14 cellular contexts compared by ENCODE assay signal in the genomic region with DNA sequence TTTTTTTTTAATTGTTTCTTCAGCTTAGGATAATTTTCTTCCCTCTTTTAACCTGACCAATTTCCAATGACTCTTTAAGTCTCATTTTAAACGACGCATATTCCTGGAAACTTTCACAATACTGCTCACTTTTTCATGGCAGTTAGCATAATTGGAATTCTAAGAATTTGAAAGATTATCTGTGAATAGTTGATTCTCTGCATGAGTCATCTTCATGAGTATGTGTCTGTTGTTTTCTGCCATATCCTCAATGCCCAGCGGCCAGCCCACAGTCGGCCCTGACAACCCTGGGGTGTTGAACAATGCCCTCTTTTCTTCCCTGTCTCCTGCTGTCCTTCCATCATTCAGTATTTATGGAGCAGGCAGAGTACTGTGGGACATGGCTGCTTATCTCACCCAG.
DNase-seq lines count a peak whose midpoint lies in the region; ATAC-seq and TF ChIP-seq lines count a peak whose summit lies in the region.
"Had no signal": no experiment of that assay in that cellular context is flagged by ENCODE, and none has a peak within 500 bp of the region (broad histone marks: within the 10 kb centered on the region; RNA-seq: fewer than 3 reads in every experiment).

No MANE protein-coding gene starts in this region.

- TF ChIP-seq POLR2A in testis (IDR thresholded peaks at IDR 0.05), result no peak

- H3K27ac ChIP-seq in testis (no peak overlapping the region), heart right ventricle (no peak overlapping the region)
- H3K27ac ChIP-seq: HL-60, parathyroid adenoma, vagina had no signal

- H3K4me1 ChIP-seq in testis (no peaks in the 10 kb centered on the region), heart right ventricle (no peaks in the 10 kb centered on the region)
- H3K4me1 ChIP-seq: parathyroid adenoma, vagina had no signal

- no peaks in the 10 kb centered on the region for H3K27me3 ChIP-seq in testis
- peaks cover 0 to 13% (median 0%) of the 10 kb centered on the region in 7 donors for H3K27me3 ChIP-seq in heart right ventricle
- H3K27me3 ChIP-seq: vagina had no signal

- in situ Hi-C loops in GM13977 (cut with MboI; ENCODE audit: low pct_unique_long_range_greater_than_20kb, low sequenced_read_pairs, unreplicated experiment), result no loop called here

- no peak overlapping the region for H3K4me3 ChIP-seq in testis
- H3K4me3 ChIP-seq in heart right ventricle, result no peak overlapping the region
- H3K4me3 ChIP-seq: vagina had no signal

- H3K9me3 ChIP-seq in testis (no peaks in the 10 kb centered on the region), heart right ventricle (peaks cover 0 to 9% (median 0%) of the 10 kb centered on the region in 11 donors)
- H3K9me3 ChIP-seq: vagina had no signal

- 55 to 62% methylated on average over 4 of the region's 4 CpGs for WGBS in testis, 2 donors
- 63 to 64% methylated on average over 4 of the region's 4 CpGs for WGBS in heart right ventricle, 2 donors

- DNase-seq in HS-27A (ENCODE audit: low read depth) (peak; percentile 27), amniotic epithelial cell (ENCODE audit: low read depth) (peak; percentile 33), iPS-NIHi7 (ENCODE audit: extremely low spot score) (peak; percentile 35), testis (peak; percentile 23), heart right ventricle (no peak), GM13977 (ENCODE audit: low spot score) (no peak), activated gamma-delta T cell (lab: John Stamatoyannopoulos, UW) (no peak)
- DNase-seq: activated CD4-positive, alpha-beta T cell treated with anti-CD3 and anti-CD28 coated beads for 48 hours; activated naive CD4-positive, alpha-beta T cell treated with anti-CD3 and anti-CD28 coated beads, Interleukin-2, amount 10 ng/mL, durations not matched to agents 7 days and 5 days; NCI-H2107; SHP77 had no signal

- intact Hi-C loops in testis (cut with DNase I; ENCODE audit: low total_unique reads), result no loop called here
- intact Hi-C loops in heart right ventricle (cut with DNase I), result no loop called here

- no peak for TF ChIP-seq CTCF in testis (IDR thresholded peaks at IDR 0.05)
- TF ChIP-seq CTCF in heart right ventricle (IDR thresholded peaks at IDR 0.05), result no peak
- TF ChIP-seq CTCF in GM13977 (IDR thresholded peaks at IDR 0.05; ENCODE audit: extremely low read depth, insufficient read depth, missing control alignments), result no peak

- ATAC-seq in heart right ventricle, result no peak

- H3K36me3 ChIP-seq in testis (ENCODE audit: low read depth, missing control alignments) (no peaks in the 10 kb centered on the region), heart right ventricle (no peaks in the 10 kb centered on the region)
- H3K36me3 ChIP-seq: vagina had no signal

Comparison
In these comparisons a context has a peak if more than half of its experiments do, and no peak if none do; other contexts are left out.
1. DNase-seq: peak in HS-27A (single experiment), amniotic epithelial cell (single experiment), iPS-NIHi7 (single experiment) and testis (single experiment); none in heart right ventricle (0 of 2), GM13977 (single experiment) and activated gamma-delta T cell (single experiment).